Comparison of ENCODE assay signal across 12 cellular contexts in genomic region chr12:3097836-3098235, GRCh38. TPM values are rescaled to one million over a fixed set of nuclear protein-coding genes. Genes with fewer than 3 reads are reported as not detected.
DNase-seq lines count a peak whose midpoint lies in the region; ATAC-seq, FAIRE-seq and TF ChIP-seq lines count a peak whose summit lies in the region.
"Had no signal": no experiment of that assay in that cellular context is flagged by ENCODE, and none has a peak within 500 bp of the region (broad histone marks: within the 10 kb centered on the region; RNA-seq: fewer than 3 reads in every experiment).

No MANE protein-coding gene starts in this region.

- H3K36me3 ChIP-seq in BLaER1 (peaks cover 17% of the 10 kb centered on the region; the same call in 1 of the 2 replicates), GM12878 (ENCODE audit: control insufficient read depth in 2 of 2, insufficient read depth in 2 of 2, low read length in 1 of 2) (no peaks in the 10 kb centered on the region), sigmoid colon (no peaks in the 10 kb centered on the region)

- WGBS in GM12878 (ENCODE audit: insufficient coverage, insufficient replicate concordance, low lambda C conversion rate, missing lambda C conversion rate), result 8% methylated on average over 9 of the region's 9 CpGs
- WGBS in right cardiac atrium, result 31% methylated on average over 9 of the region's 9 CpGs
- 48 to 70% methylated on average over 9 of the region's 9 CpGs for WGBS in sigmoid colon, 2 donors

- FAIRE-seq in GM12878 (lab: Jason Lieb, UNC), result no peak

- BruUV-seq in GM12878 (replicated peaks; lab: Mats Ljungman, UMichigan), result no TSS peak

- TF ChIP-seq CTCF in GM12878 (IDR thresholded peaks at IDR 0.05 in 2 of 3, conservative IDR thresholded peaks at IDR 0.05 in 1 of 3; ENCODE audit: control insufficient read depth in 2 of 3, extremely low read depth in 1 of 3, insufficient read depth in 1 of 3, low read depth in 3 of 3, low read length in 3 of 3) (no peak), sigmoid colon (IDR thresholded peaks at IDR 0.05) (no peak)

- peaks cover 30% of the 10 kb centered on the region for H3K9me3 ChIP-seq in BLaER1
- H3K9me3 ChIP-seq in GM12878 (replicated peaks; ENCODE audit: control insufficient read depth, insufficient read depth, low read length), result no peaks in the 10 kb centered on the region; the same call in 2 of the 3 replicates
- H3K9me3 ChIP-seq in right cardiac atrium (ENCODE audit: control insufficient read depth, low read length), result no peaks in the 10 kb centered on the region
- no peaks in the 10 kb centered on the region for H3K9me3 ChIP-seq in sigmoid colon

- SMC1A ChIA-PET in GM12878 (lab: Charles Lee; ENCODE audit: uncharacterized antibody, unreplicated experiment), result no interaction called here

- TF ChIP-seq EP300 in GM12878 (IDR thresholded peaks at IDR 0.05; ENCODE audit: borderline replicate concordance in 1 of 2, control insufficient read depth in 1 of 2, low read depth in 2 of 2, low read length in 2 of 2) (no peak), sigmoid colon (IDR thresholded peaks at IDR 0.05) (no peak)

- H3K4me3 ChIP-seq in BLaER1 (peak overlapping the region; percentile 50), GM12878 (no peak overlapping the region), right cardiac atrium (ENCODE audit: low read length) (no peak overlapping the region), sigmoid colon (no peak overlapping the region)

- H3K27me3 ChIP-seq in BLaER1 (no peaks in the 10 kb centered on the region), GM12878 (replicated peaks in 1 of 2; ENCODE audit: control insufficient read depth in 2 of 2, insufficient read depth in 2 of 2, low read length in 1 of 2) (no peaks in the 10 kb centered on the region; a peak in 3 of 4 replicates), right cardiac atrium (ENCODE audit: control insufficient read depth, insufficient read depth) (no peaks in the 10 kb centered on the region), sigmoid colon (no peaks in the 10 kb centered on the region)

- peaks cover 15% of the 10 kb centered on the region for H3K9me3 Mint-ChIP-seq in activated naive CD4-positive, alpha-beta T cell treated with anti-CD3 and anti-CD28 coated beads, Interleukin-2, amount 10 ng/mL, durations not matched to agents 7 days and 5 days

- in situ Hi-C loops in GM12878 (cut with MboI), result no loop called here

- POLR2A ChIA-PET in GM12878 (lab: Charles Lee), result interaction anchor here (0.7 kb wide), 1 partner anchor 774 kb away, joined by 4 read pairs; no protein-coding TSS in a partner anchor

- peaks cover 46% of the 10 kb centered on the region for H3K4me1 ChIP-seq in BLaER1
- H3K4me1 ChIP-seq in GM12878 (ENCODE audit: control insufficient read depth, insufficient read depth, low read length), result peaks cover 3% of the 10 kb centered on the region; the same call in 1 of the 2 replicates
- H3K4me1 ChIP-seq in right cardiac atrium (ENCODE audit: control insufficient read depth, insufficient read depth, low read length), result peaks cover 17% of the 10 kb centered on the region
- peaks cover 0 to 26% (median 18%) of the 10 kb centered on the region in 4 donors for H3K4me1 ChIP-seq in sigmoid colon

- peak overlapping the region; percentile 89 for H3K27ac ChIP-seq in BLaER1
- H3K27ac ChIP-seq in GM12878 (ENCODE audit: control insufficient read depth, insufficient read depth), result no peak overlapping the region
- peak overlapping the region; percentile 89 for H3K27ac ChIP-seq in right cardiac atrium (ENCODE audit: low read length)
- H3K27ac ChIP-seq in sigmoid colon, result peak overlapping the region; percentile 49 to 62 (median 58)

- ATAC-seq in GM12878 (peak; percentile 55), right cardiac atrium (peak; percentile 31 to 63), HG03520 (IDR thresholded peaks at IDR 0.05; ENCODE audit: unreplicated experiment) (no peak), GM21423 (IDR thresholded peaks at IDR 0.05; ENCODE audit: unreplicated experiment) (no peak)

- peak overlapping the region; percentile 67 for H3K9ac ChIP-seq in BLaER1
- no peak overlapping the region for H3K9ac ChIP-seq in GM12878 (ENCODE audit: control insufficient read depth, insufficient read depth, low read length)

- no peak for DNase-seq in GM12878 (ENCODE audit: low read depth, low spot score)
- DNase-seq in right cardiac atrium, result peak in 1 of 3 donors; percentile 71
- no peak for DNase-seq in sigmoid colon
- no peak for DNase-seq in retina
- DNase-seq in activated naive CD4-positive, alpha-beta T cell treated with anti-CD3 and anti-CD28 coated beads, Interleukin-2, amount 10 ng/mL, durations not matched to agents 7 days and 5 days, result no peak
- DNase-seq: activated CD4-positive, alpha-beta T cell treated with anti-CD3 and anti-CD28 coated beads, Interleukin-2, amount 50 U/mL, for 48 hours; activated naive CD8-positive, alpha-beta T cell treated with anti-CD3 and anti-CD28 coated beads, Interleukin-2, amount 10 ng/mL, durations not matched to agents 7 days and 5 days; midbrain; NCI-H2107 had no signal

- H3K27ac Mint-ChIP-seq in activated naive CD4-positive, alpha-beta T cell treated with anti-CD3 and anti-CD28 coated beads, Interleukin-2, amount 10 ng/mL, durations not matched to agents 7 days and 5 days, result no peak overlapping the region
- H3K27ac Mint-ChIP-seq: activated naive CD8-positive, alpha-beta T cell treated with anti-CD3 and anti-CD28 coated beads, Interleukin-2, amount 10 ng/mL, durations not matched to agents 7 days and 5 days had no signal

- no peak for TF ChIP-seq RAD21 in GM12878 (IDR thresholded peaks at IDR 0.05; ENCODE audit: insufficient read depth, low read depth, low read length)

- no peaks in the 10 kb centered on the region for H3K4me1 Mint-ChIP-seq in activated naive CD4-positive, alpha-beta T cell treated with anti-CD3 and anti-CD28 coated beads, Interleukin-2, amount 10 ng/mL, durations not matched to agents 7 days and 5 days

- peaks cover 14% of the 10 kb centered on the region for H3K27me3 Mint-ChIP-seq in activated naive CD4-positive, alpha-beta T cell treated with anti-CD3 and anti-CD28 coated beads, Interleukin-2, amount 10 ng/mL, durations not matched to agents 7 days and 5 days

- H3K79me2 ChIP-seq in GM12878 (ENCODE audit: control insufficient read depth, insufficient read depth, low read length), result no peaks in the 10 kb centered on the region

- no peak overlapping the region for H3K4me3 Mint-ChIP-seq in activated naive CD4-positive, alpha-beta T cell treated with anti-CD3 and anti-CD28 coated beads, Interleukin-2, amount 10 ng/mL, durations not matched to agents 7 days and 5 days
- H3K4me3 Mint-ChIP-seq: activated naive CD8-positive, alpha-beta T cell treated with anti-CD3 and anti-CD28 coated beads, Interleukin-2, amount 10 ng/mL, durations not matched to agents 7 days and 5 days had no signal

- intact Hi-C loops in GM12878 (cut with micrococcal nuclease; ENCODE audit: unreplicated experiment), result no loop called here
- intact Hi-C loops in right cardiac atrium (cut with DNase I), result no loop called here
- intact Hi-C loops in sigmoid colon (cut with DNase I), result no loop called here

- peak overlapping the region; percentile 92 for H3K4me2 ChIP-seq in BLaER1
- peak overlapping the region; percentile 34 for H3K4me2 ChIP-seq in GM12878 (ENCODE audit: control insufficient read depth, insufficient read depth)

- H2AFZ ChIP-seq in GM12878 (ENCODE audit: control insufficient read depth, low read depth, low read length), result peak overlapping the region; percentile 46; the same call in 1 of the 2 replicates

- RAD21 ChIA-PET in GM12878 (lab: Charles Lee; ENCODE audit: unreplicated experiment), result no interaction called here

- H3K36me3 Mint-ChIP-seq in activated naive CD4-positive, alpha-beta T cell treated with anti-CD3 and anti-CD28 coated beads, Interleukin-2, amount 10 ng/mL, durations not matched to agents 7 days and 5 days, result no peaks in the 10 kb centered on the region

- CTCF ChIA-PET in GM12878 (lab: Yijun Ruan, JAX), result no interaction called here
- CTCF ChIA-PET in activated naive CD4-positive, alpha-beta T cell treated with anti-CD3 and anti-CD28 coated beads, Interleukin-2, amount 10 ng/mL, durations not matched to agents 7 days and 5 days (lab: Charles Lee), result interaction anchor here (0.7 kb wide), 1 partner anchor 36 kb away, joined by 5 read pairs; no protein-coding TSS in a partner anchor

- TF ChIP-seq POLR2A in GM12878 (IDR thresholded peaks at IDR 0.05; ENCODE audit: low read depth, low read length) (no peak), sigmoid colon (IDR thresholded peaks at IDR 0.05) (no peak)

- no peaks in the 10 kb centered on the region for H4K20me1 ChIP-seq in BLaER1
- no peaks in the 10 kb centered on the region for H4K20me1 ChIP-seq in GM12878 (ENCODE audit: control insufficient read depth, insufficient read depth)

TF ChIP-seq in GM12878, 131 proteins besides CTCF, POLR2A, EP300 and RAD21:
- no peak for TF ChIP-seq SIX5 (IDR thresholded peaks at IDR 0.05; ENCODE audit: low read depth, low read length, severe bottlenecking)
- TF ChIP-seq NR2C1 (IDR thresholded peaks at IDR 0.05), result peak; percentile 77
- TF ChIP-seq PAX5 (IDR thresholded peaks at IDR 0.05; ENCODE audit: borderline replicate concordance, low read depth, low read length), result peak; percentile 21; the same call in 1 of the 2 replicates

RNA-seq across cellular contexts. Expression of gene TSPAN9, which starts 20.7 kb away (rescaled TPM):
- 1.0 and 1.8 TPM in 2 replicates for total RNA-seq in GM12878 (2013; cell fraction: nucleolus; rRNA removed)
- not detected in 2 replicates for total RNA-seq in GM12878 (2014; rRNA removed)
- 0.04 and 0.05 TPM in 2 replicates for total RNA-seq in GM12878 (2014; rRNA removed; fragmentation: Illumina TruSeq; extraction: Trizol)
- total RNA-seq in GM12878 (2021), result 0.21 and 0.31 TPM in 2 replicates
- 0.42 TPM for polyA plus RNA-seq in GM12878 (2011; ENCODE audit: low read depth)
- polyA plus RNA-seq in GM12878 (2011; rRNA removed), result 0.89 and 1.0 TPM in 2 replicates
- polyA plus RNA-seq in GM12878 (2011; cell fraction: cytosol; rRNA removed), result 0.90 and 1.8 TPM in 2 replicates
- 2.2 and 3.0 TPM in 2 replicates for polyA plus RNA-seq in GM12878 (2011; cell fraction: nucleus; rRNA removed)
- 1.0 and 1.1 TPM in 2 replicates for polyA plus RNA-seq in GM12878 (2012)
- 0.12 TPM in 1 of 2 replicates, not detected in the other for polyA plus RNA-seq in GM12878 (2014; fragmentation: Illumina TruSeq; extraction: Trizol)
- polyA plus RNA-seq in GM12878 (2014; fragmentation: Nextera tagmentation; extraction: Ambion mirVana), result not detected
- polyA plus RNA-seq in GM12878 (2014; rRNA removed), result 0.03 and 0.13 TPM in 2 replicates
- polyA plus RNA-seq in GM12878 (2016; fragmentation: Nextera tagmentation; extraction: Ambion mirVana), result not detected
- polyA minus RNA-seq in GM12878 (2011; rRNA and poly(A)+ RNA removed), result 3.0 and 3.3 TPM in 2 replicates
- 0.62 TPM in 1 of 2 replicates, not detected in the other for polyA minus RNA-seq in GM12878 (2011; cell fraction: cytosol; rRNA and poly(A)+ RNA removed)
- 0.73 and 0.86 TPM in 2 replicates for polyA minus RNA-seq in GM12878 (2011; cell fraction: nucleus; rRNA and poly(A)+ RNA removed)
- total RNA-seq in right cardiac atrium, result 100 to 1,000 TPM; 151 to 184 (median 172) TPM
- 121 TPM for polyA plus RNA-seq in right cardiac atrium
- total RNA-seq in sigmoid colon, result 10 to 100 TPM; 18.2 to 28.0 (median 21.4) TPM
- polyA plus RNA-seq in sigmoid colon, result 10 to 100 TPM in 1 of 3 donors, 1 to 10 TPM in 1, under 1 TPM in 1; 0.92 to 14.5 (median 2.4) TPM

Comparison
In these comparisons a context has a peak if more than half of its experiments do, and no peak if none do; other contexts are left out.
1. ATAC-seq: peak in GM12878 (single experiment) and right cardiac atrium (2 of 2); none in HG03520 (single experiment) and GM21423 (single experiment).
2. RNA of gene TSPAN9, which starts 20.7 kb away (total RNA-seq): 151 to 184 TPM in right cardiac atrium and 18.2 to 28.0 TPM in sigmoid colon; 0.04 to 1.8 TPM in GM12878; every median in the first group is over 4 times any median in the second.